Comparison of ENCODE assay signal across 2 cellular contexts in genomic region chr16:87843678-87844373, GRCh38.
TF ChIP-seq lines count a peak whose summit lies in the region.

No MANE protein-coding gene starts in this region.

TF ChIP-seq in HepG2, 621 proteins besides CTCF, POLR2A, EP300 and RAD21 (continued from another document and continues in another):
- no peak for TF ChIP-seq GLI4 (CRISPR knock-in tag; IDR thresholded peaks at IDR 0.05; ENCODE audit: borderline replicate concordance)
- no peak for TF ChIP-seq ZBTB40 (IDR thresholded peaks at IDR 0.05)
- no peak for TF ChIP-seq ZBTB40 (CRISPR knock-in tag; IDR thresholded peaks at IDR 0.05)
- peak; percentile 1; the same call in 1 of the 2 replicates for TF ChIP-seq ATF2 (CRISPR knock-in tag; IDR thresholded peaks at IDR 0.05)
- TF ChIP-seq ETS1 (CRISPR knock-in tag; IDR thresholded peaks at IDR 0.05), result no peak
- 0 out of 2 replicates have a peak, but pooled peaks have one; percentile 28 for TF ChIP-seq ZNF333 (CRISPR knock-in tag; IDR thresholded peaks at IDR 0.05; ENCODE audit: borderline replicate concordance)
- 0 out of 2 replicates have a peak, but pooled peaks have one; percentile 22 for TF ChIP-seq IKZF5 (CRISPR knock-in tag; IDR thresholded peaks at IDR 0.05)
- no peak for TF ChIP-seq ZNF441 (CRISPR knock-in tag; IDR thresholded peaks at IDR 0.05; ENCODE audit: borderline replicate concordance)
- 0 out of 2 replicates have a peak, but pooled peaks have one; percentile 18 for TF ChIP-seq ZNF782 (CRISPR knock-in tag; IDR thresholded peaks at IDR 0.05; ENCODE audit: borderline replicate concordance)
- peak; percentile 62 for TF ChIP-seq AGO1 (IDR thresholded peaks at IDR 0.05; ENCODE audit: low read depth, low read length, poor library complexity, severe bottlenecking)
- TF ChIP-seq ZNF780A (CRISPR knock-in tag; IDR thresholded peaks at IDR 0.05), result no peak
- 0 out of 2 replicates have a peak, but pooled peaks have one; percentile 54 for TF ChIP-seq DNMT1 (CRISPR knock-in tag; IDR thresholded peaks at IDR 0.05)
- no peak for TF ChIP-seq GATA4 (IDR thresholded peaks at IDR 0.05; ENCODE audit: borderline replicate concordance, low read depth)

TF ChIP-seq in GM12891, 5 proteins besides CTCF, POLR2A, EP300 and RAD21 (continued from another document):
- no peak for TF ChIP-seq POLR2AphosphoS5 (IDR thresholded peaks at IDR 0.05; ENCODE audit: low read depth, low read length)
- TF ChIP-seq PAX5 (IDR thresholded peaks at IDR 0.05; ENCODE audit: insufficient read depth, low read length, severe bottlenecking), result no peak
